Comparison of ENCODE assay signal across 3 cellular contexts in genomic region chr5:80579050-80579449, GRCh38.
TF ChIP-seq lines count a peak whose summit lies in the region.

No MANE protein-coding gene starts in this region.

TF ChIP-seq in SK-N-SH, 30 proteins besides CTCF, POLR2A, EP300 and RAD21:
- TF ChIP-seq REST (IDR thresholded peaks at IDR 0.05; ENCODE audit: low read depth, low read length) (no peak), YY1 (IDR thresholded peaks at IDR 0.05; ENCODE audit: low read depth) (no peak)
TF ChIP-seq in SK-N-SH: peak in this region for 0.

TF ChIP-seq in SK-N-SH treated with all-trans-retinoic acid at 6 μM for 48 hours, 23 proteins besides CTCF, POLR2A, EP300 and RAD21:
- no peak for TF ChIP-seq ZNF565 (CRISPR knock-in tag; conservative IDR thresholded peaks at IDR 0.05; ENCODE audit: low read depth)

TF ChIP-seq in GM23338, 12 proteins besides CTCF, POLR2A, EP300 and RAD21:
- TF ChIP-seq ZNF331 (CRISPR knock-in tag; IDR thresholded peaks at IDR 0.05; ENCODE audit: low read depth) (no peak), STAT1 (IDR thresholded peaks at IDR 0.05; ENCODE audit: unreplicated experiment) (no peak), ZNF462 (CRISPR knock-in tag; IDR thresholded peaks at IDR 0.05) (no peak), POLR2AphosphoS5 (IDR thresholded peaks at IDR 0.05; ENCODE audit: low read depth) (no peak), CREB1 (CRISPR knock-in tag; IDR thresholded peaks at IDR 0.05; ENCODE audit: low read depth) (no peak), ETS1 (IDR thresholded peaks at IDR 0.05) (no peak), EZH2 (IDR thresholded peaks at IDR 0.05; ENCODE audit: low read depth, unreplicated experiment) (no peak), EZH2phosphoT487 (IDR thresholded peaks at IDR 0.05; ENCODE audit: unreplicated experiment) (no peak), REST (IDR thresholded peaks at IDR 0.05; ENCODE audit: unreplicated experiment) (no peak), JUNB (IDR thresholded peaks at IDR 0.05; ENCODE audit: unreplicated experiment) (no peak), ZNF114 (CRISPR knock-in tag; IDR thresholded peaks at IDR 0.05) (no peak), NANOG (IDR thresholded peaks at IDR 0.05; ENCODE audit: borderline replicate concordance) (no peak)
